In genomic region chr19:45506991-45507863, GRCh38 we compare ENCODE assay signal across 8 cellular contexts. TPM values are rescaled to one million over a fixed set of nuclear protein-coding genes. Genes with fewer than 3 reads are reported as not detected.
A peak's percentile ranks its signal among the peaks of the same experiment; 100 is the strongest.
DNase-seq lines count a peak whose midpoint lies in the region; ATAC-seq and TF ChIP-seq lines count a peak whose summit lies in the region.

Gene VASP (plus strand): TSS chr19:45507479. CDS start chr19:45507772, 293 bp downstream.

- H3K4me3 ChIP-seq in LNCaP clone FGC (ENCODE audit: low read depth, low read length) (peak within 1 kb of the TSS; percentile 91), suprapubic skin (peak within 1 kb of the TSS; percentile 93)

- H3K27ac ChIP-seq in suprapubic skin: peak within 1 kb of the TSS; percentile 91

- H3K27me3 ChIP-seq in suprapubic skin: no peaks in the 10 kb centered on the region

- H3K4me1 ChIP-seq in suprapubic skin: peaks cover 38% of the 10 kb centered on the region

- peak; percentile 58 for ATAC-seq in omental fat pad (ENCODE audit: low FRiP score)

- whole genome bisulfite sequencing in suprapubic skin: under 1% methylated on average over 43 of the region's 65 CpGs

- H3K36me3 ChIP-seq in suprapubic skin: no peaks in the 10 kb centered on the region

- no peaks in the 10 kb centered on the region for H3K9me3 ChIP-seq in suprapubic skin

- TF ChIP-seq CTCF in LNCaP clone FGC (IDR thresholded peaks at IDR 0.05; ENCODE audit: control insufficient read depth, extremely low read depth, insufficient read depth) (no peak), omental fat pad (IDR thresholded peaks at IDR 0.05) (no peak), suprapubic skin (IDR thresholded peaks at IDR 0.05) (no peak)

- TF ChIP-seq POLR2A in suprapubic skin (IDR thresholded peaks at IDR 0.05): peak; percentile 66 to 79

- DNase-seq in ELR (ENCODE audit: low read depth) (peak; percentile 89), GOT3 (lab: John Stamatoyannopoulos, UW) (peak; percentile 37), LNCaP clone FGC (ENCODE audit: low read depth) (no peak), SK-N-DZ (ENCODE audit: low spot score) (peak; percentile 62), germinal center (ENCODE audit: low spot score) (peak; percentile 86), omental fat pad (ENCODE audit: low spot score) (peak; percentile 82), suprapubic skin (ENCODE audit: low spot score in 2 of 2) (peak; percentile 91 to 93)
- DNase-seq in activated naive CD4-positive, alpha-beta T cell treated with Interleukin-2 at 50 U/mL for 16 hours: peak; percentile 94

- TF ChIP-seq EP300 in suprapubic skin (IDR thresholded peaks at IDR 0.05): no peak

RNA-seq across cellular contexts. Expression of gene VASP, which starts in this region (rescaled TPM):
- polyA plus RNA-seq in SK-N-DZ (2014; cell fraction: cytosol; rRNA removed): 20.3 and 20.6 TPM in 2 replicates
- 12.5 and 15.2 TPM in 2 replicates for polyA plus RNA-seq in SK-N-DZ (2014; cell fraction: nucleus; rRNA removed)
- total RNA-seq in omental fat pad: 100 to 1,000 TPM in 1 of 4 donors, 10 to 100 TPM in 3; 47.0 to 132 (median 68.7) TPM
- 10 to 100 TPM; 34.8 to 51.3 (median 43.6) TPM for total RNA-seq in suprapubic skin
